In the genomic region with DNA sequence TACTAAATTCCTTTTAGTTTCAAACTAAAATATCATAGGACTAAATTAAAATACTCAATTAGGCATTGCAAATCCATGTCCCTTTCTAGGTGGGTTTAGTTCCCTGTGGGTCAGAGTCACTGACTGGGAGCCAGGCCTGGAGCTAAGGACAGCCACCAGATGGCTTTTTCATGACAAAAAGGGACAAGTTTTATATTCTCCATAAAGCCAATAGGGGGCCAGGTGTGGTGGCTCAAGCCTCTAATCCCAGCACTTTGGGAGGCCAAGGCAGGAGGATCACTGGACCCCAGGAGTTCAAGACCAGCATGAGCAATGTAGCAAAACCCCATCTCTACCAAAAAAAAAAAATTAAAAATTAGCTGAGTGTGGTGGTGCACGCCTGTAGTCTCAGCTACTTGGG, we compare ENCODE assay signal across 2 cellular contexts.
TF ChIP-seq lines count a peak whose summit lies in the region.

No MANE protein-coding gene starts in this region.

TF ChIP-seq in HCT116, 20 proteins besides CTCF, POLR2A, EP300 and RAD21:
- TF ChIP-seq ZNF274 (IDR thresholded peaks at IDR 0.05; ENCODE audit: low read depth, low read length) = no peak
- TF ChIP-seq, protein P1, sequence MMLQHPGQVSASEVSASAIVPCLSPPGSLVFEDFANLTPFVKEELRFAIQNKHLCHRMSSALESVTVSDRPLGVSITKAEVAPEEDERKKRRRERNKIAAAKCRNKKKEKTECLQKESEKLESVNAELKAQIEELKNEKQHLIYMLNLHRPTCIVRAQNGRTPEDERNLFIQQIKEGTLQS (IDR thresholded peaks at IDR 0.05) = no peak
- no peak for TF ChIP-seq SRF (IDR thresholded peaks at IDR 0.05; ENCODE audit: low read depth)
- TF ChIP-seq CBX3 (IDR thresholded peaks at IDR 0.05; ENCODE audit: low read depth) = no peak
- no peak for TF ChIP-seq TCF7L2 (IDR thresholded peaks at IDR 0.05; ENCODE audit: borderline replicate concordance, extremely low read depth, insufficient read depth, insufficient read length)
- TF ChIP-seq, protein P2, sequence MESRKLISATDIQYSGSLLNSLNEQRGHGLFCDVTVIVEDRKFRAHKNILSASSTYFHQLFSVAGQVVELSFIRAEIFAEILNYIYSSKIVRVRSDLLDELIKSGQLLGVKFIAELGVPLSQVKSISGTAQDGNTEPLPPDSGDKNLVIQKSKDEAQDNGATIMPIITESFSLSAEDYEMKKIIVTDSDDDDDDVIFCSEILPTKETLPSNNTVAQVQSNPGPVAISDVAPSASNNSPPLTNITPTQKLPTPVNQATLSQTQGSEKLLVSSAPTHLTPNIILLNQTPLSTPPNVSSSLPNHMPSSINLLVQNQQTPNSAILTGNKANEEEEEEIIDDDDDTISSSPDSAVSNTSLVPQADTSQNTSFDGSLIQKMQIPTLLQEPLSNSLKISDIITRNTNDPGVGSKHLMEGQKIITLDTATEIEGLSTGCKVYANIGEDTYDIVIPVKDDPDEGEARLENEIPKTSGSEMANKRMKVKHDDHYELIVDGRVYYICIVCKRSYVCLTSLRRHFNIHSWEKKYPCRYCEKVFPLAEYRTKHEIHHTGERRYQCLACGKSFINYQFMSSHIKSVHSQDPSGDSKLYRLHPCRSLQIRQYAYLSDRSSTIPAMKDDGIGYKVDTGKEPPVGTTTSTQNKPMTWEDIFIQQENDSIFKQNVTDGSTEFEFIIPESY (IDR thresholded peaks at IDR 0.05; ENCODE audit: extremely low read depth, insufficient replicate concordance, low read length) = no peak
- TF ChIP-seq YY1 (IDR thresholded peaks at IDR 0.05; ENCODE audit: extremely low read depth, insufficient replicate concordance, low read depth, low read length) = no peak
- TF ChIP-seq EZH2 (IDR thresholded peaks at IDR 0.05) = no peak
- TF ChIP-seq JUND (IDR thresholded peaks at IDR 0.05) = no peak
- no peak for TF ChIP-seq ELF1 (IDR thresholded peaks at IDR 0.05; ENCODE audit: borderline replicate concordance, low read depth)
- no peak for TF ChIP-seq FOSL1 (IDR thresholded peaks at IDR 0.05; ENCODE audit: low read depth)
- no peak for TF ChIP-seq SIN3A (IDR thresholded peaks at IDR 0.05; ENCODE audit: low read depth)
- no peak for TF ChIP-seq SP1 (IDR thresholded peaks at IDR 0.05; ENCODE audit: low read depth)
- no peak for TF ChIP-seq EZH2phosphoT487 (IDR thresholded peaks at IDR 0.05; ENCODE audit: borderline replicate concordance)

TF ChIP-seq in liver, 16 proteins besides CTCF, POLR2A, EP300 and RAD21 (continued from another document):
- TF ChIP-seq, protein P1 (IDR thresholded peaks at IDR 0.05) = no peak
- TF ChIP-seq TAF1 (conservative IDR thresholded peaks at IDR 0.05) = no peak
- TF ChIP-seq EGR1 (IDR thresholded peaks at IDR 0.05; ENCODE audit: low read depth in 2 of 2) = no peak
- no peak for TF ChIP-seq SP1 (IDR thresholded peaks at IDR 0.05)
- TF ChIP-seq, protein P2 (IDR thresholded peaks at IDR 0.05) = no peak
- no peak for TF ChIP-seq RXRA (IDR thresholded peaks at IDR 0.05)
- TF ChIP-seq GABPA (IDR thresholded peaks at IDR 0.05 in 1 of 2, conservative IDR thresholded peaks at IDR 0.05 in 1 of 2) = no peak
- TF ChIP-seq FOXA2 (IDR thresholded peaks at IDR 0.05) = no peak
- TF ChIP-seq HNF4A (conservative IDR thresholded peaks at IDR 0.05) = no peak
- TF ChIP-seq REST (IDR thresholded peaks at IDR 0.05) = no peak
- no peak for TF ChIP-seq NR2F2 (IDR thresholded peaks at IDR 0.05)
- TF ChIP-seq MAX (IDR thresholded peaks at IDR 0.05) = no peak
TF ChIP-seq in liver: peak in this region for 0.
